In the genomic region with DNA sequence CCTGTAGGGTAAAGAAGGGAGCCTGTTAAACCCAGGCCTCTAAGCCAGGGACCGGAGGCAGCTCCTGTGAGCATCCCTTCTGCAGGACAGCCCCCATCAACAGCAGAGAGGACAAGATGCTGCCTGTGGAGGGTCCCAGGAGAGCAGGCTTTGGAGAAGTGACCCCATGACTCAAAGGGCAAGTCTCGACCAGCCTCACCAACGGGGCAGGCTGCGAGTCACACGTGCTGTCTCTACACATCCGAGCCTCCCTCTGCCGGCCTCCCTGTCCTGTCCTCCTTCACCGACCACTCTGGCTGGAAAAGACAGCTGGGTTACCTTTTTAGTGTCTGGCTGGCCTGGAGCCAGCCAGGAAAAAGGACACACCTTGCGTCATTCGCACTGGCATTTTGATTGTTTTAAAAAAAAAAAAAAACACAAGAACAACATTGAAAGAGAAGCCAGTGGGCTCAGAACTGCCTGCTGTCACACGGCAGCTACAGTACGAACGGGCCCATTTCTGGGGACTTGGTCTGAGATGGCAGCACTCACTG, we compare ENCODE assay signal across 12 cellular contexts.
"Had no signal": no experiment of that assay in that cellular context is flagged by ENCODE, and none has a peak within 500 bp of the region (broad histone marks: within the 10 kb centered on the region; RNA-seq: fewer than 3 reads in every experiment).

No MANE protein-coding gene starts in this region.

- FAIRE-seq: astrocyte had no signal

- DNase-seq: activated naive CD4-positive, alpha-beta T cell treated with Interleukin-2 at 50 U/mL for 16 hours; gastrocnemius medialis; spleen; stimulated activated CD4-positive, alpha-beta T cell treated with anti-CD3 and anti-CD28 coated beads, Interleukin-1b, Interleukin-23, amount 100 ng/mL, for 48 hours; SW 1271; upper lobe of left lung had no signal

- H3K4me3 ChIP-seq: gastrocnemius medialis, right atrium auricular region, spleen, upper lobe of left lung had no signal

- H3K4me3 Mint-ChIP-seq: stimulated activated naive CD8-positive, alpha-beta T cell treated with anti-CD3 and anti-CD28 coated beads, Interleukin-15, Interleukin-2, amounts not matched to agents 100 ng/mL and 50 ng/mL, for 24 hours; T-helper 2 cell treated with Interferon-gamma antibody and Interleukin-4, amounts not matched to agents 5 μg/mL and 100 μg/mL, for 36 hours had no signal

- H3K27me3 Mint-ChIP-seq: stimulated activated naive CD8-positive, alpha-beta T cell treated with anti-CD3 and anti-CD28 coated beads, Interleukin-15, Interleukin-2, amounts not matched to agents 100 ng/mL and 50 ng/mL, for 24 hours had no signal

- H3K36me3 ChIP-seq: gastrocnemius medialis, upper lobe of left lung had no signal

- H3K9me3 Mint-ChIP-seq: stimulated activated naive CD8-positive, alpha-beta T cell treated with anti-CD3 and anti-CD28 coated beads, Interleukin-15, Interleukin-2, amounts not matched to agents 100 ng/mL and 50 ng/mL, for 24 hours; T-helper 2 cell treated with Interferon-gamma antibody and Interleukin-4, amounts not matched to agents 5 μg/mL and 100 μg/mL, for 36 hours had no signal

- H3K4me1 ChIP-seq: gastrocnemius medialis had no signal

- H3K27ac Mint-ChIP-seq: stimulated activated naive CD8-positive, alpha-beta T cell treated with anti-CD3 and anti-CD28 coated beads, Interleukin-15, Interleukin-2, amounts not matched to agents 100 ng/mL and 50 ng/mL, for 24 hours; T-helper 2 cell treated with Interferon-gamma antibody and Interleukin-4, amounts not matched to agents 5 μg/mL and 100 μg/mL, for 36 hours had no signal

- H3K27me3 ChIP-seq: gastrocnemius medialis, neutrophil, right atrium auricular region, spleen, upper lobe of left lung had no signal

- H3K9me3 ChIP-seq: gastrocnemius medialis, neutrophil, right atrium auricular region, spleen, upper lobe of left lung had no signal

- H3K27ac ChIP-seq: gastrocnemius medialis, neutrophil, right atrium auricular region, spleen, upper lobe of left lung had no signal

- ATAC-seq: activated CD4-positive, CD25-positive, alpha-beta regulatory T cell treated with anti-CD3 and anti-CD28 coated beads, Interleukin-2, amount 50 U/mL, for 24 hours; gastrocnemius medialis had no signal
